Comparison of ENCODE assay signal across 18 cellular contexts in genomic region chr22:35910013-35910860, GRCh38.
DNase-seq lines count a peak whose midpoint lies in the region; ATAC-seq, FAIRE-seq and TF ChIP-seq lines count a peak whose summit lies in the region.
"Had no signal": no experiment of that assay in that cellular context is flagged by ENCODE, and none has a peak within 500 bp of the region (broad histone marks: within the 10 kb centered on the region; RNA-seq: fewer than 3 reads in every experiment).

No MANE protein-coding gene starts in this region.

- 0 out of 3 replicates have a peak overlapping the region, but pooled peaks have one; percentile 25 for H2BK15ac ChIP-seq in IMR-90 (ENCODE audit: low read depth, low read length)

- POLR2A ChIA-PET in A673 (lab: Charles Lee; ENCODE audit: low non-redundant PET) (no interaction called here), IMR-90 (lab: Charles Lee; ENCODE audit: unreplicated experiment) (no interaction called here)

- H3K9ac ChIP-seq in IMR-90 (ENCODE audit: low read depth, low read length) (no peak overlapping the region), keratinocyte (ENCODE audit: control insufficient read depth, extremely low read depth, insufficient read depth, low read length) (no peak overlapping the region)

- H3K9me3 ChIP-seq in A673 (ENCODE audit: low read depth, low read length, poor library complexity, severe bottlenecking) (no peaks in the 10 kb centered on the region), IMR-90 (ENCODE audit: control insufficient read depth, insufficient read depth, low read length) (no peaks in the 10 kb centered on the region), esophagus muscularis mucosa (no peaks in the 10 kb centered on the region), keratinocyte (ENCODE audit: control insufficient read depth, low read depth, low read length) (no peaks in the 10 kb centered on the region)
- H3K9me3 ChIP-seq: Peyer's patch had no signal

- peak; percentile 63 for DNase-seq in A673 (ENCODE audit: low spot score)
- DNase-seq in IMR-90 = no peak
- no peak for DNase-seq in esophagus muscularis mucosa (ENCODE audit: extremely low spot score)
- no peak for DNase-seq in keratinocyte (ENCODE audit: low read depth, low spot score)
- no peak for DNase-seq in G401 (ENCODE audit: low spot score)
- DNase-seq in DMS79 treated with DMSO at 0.1 percent for 48 hours (lab: John Stamatoyannopoulos, UW) = no peak
- DNase-seq: activated CD4-positive, alpha-beta T cell treated with anti-CD3 and anti-CD28 coated beads, Interleukin-2, amount 50 U/mL, for 4 hours; activated naive CD4-positive, alpha-beta T cell treated with anti-CD3 and anti-CD28 coated beads for 36 hours; erythroblast; hypothalamus; kidney glomerular epithelial cell; NCI-H774; Peyer's patch; T-cell had no signal

- in situ Hi-C loops in IMR-90 (cut with MboI; ENCODE audit: low sequenced_read_pairs) (no loop called here), G401 (cut with HindIII; ENCODE audit: low sequenced_read_pairs) (no loop called here)

- BruUV-seq in A673 (replicated peaks; lab: Mats Ljungman, UMichigan) = no TSS peak
- BruUV-seq in IMR-90 (replicated peaks; lab: Mats Ljungman, UMichigan) = no TSS peak

- peak overlapping the region; percentile 57; the same call in 1 of the 2 replicates for H3K4me2 ChIP-seq in IMR-90 (ENCODE audit: low read depth, low read length)
- peak overlapping the region; percentile 25 for H3K4me2 ChIP-seq in keratinocyte (ENCODE audit: control insufficient read depth, extremely low read depth, insufficient read depth, low read depth, low read length)

- H2BK20ac ChIP-seq in IMR-90 (ENCODE audit: low read depth, low read length) = no peak overlapping the region

- dilution Hi-C loops in IMR-90 (cut with HindIII; ENCODE audit: low sequenced_read_pairs, unreplicated experiment) = no loop called here
- dilution Hi-C loops in keratinocyte (cut with MboI; ENCODE audit: extremely low pct_ligation_motif_present, low sequenced_read_pairs) = no loop called here

- ATAC-seq in IMR-90 (ENCODE audit: low read depth) (no peak), GM19455 (IDR thresholded peaks at IDR 0.05; ENCODE audit: unreplicated experiment) (no peak), HG03354 (IDR thresholded peaks at IDR 0.05; ENCODE audit: poor library complexity, severe bottlenecking, unreplicated experiment) (no peak)
- ATAC-seq: sciatic nerve, T-cell had no signal

- H3K18ac ChIP-seq in IMR-90 (ENCODE audit: low read depth, low read length) = no peak overlapping the region

- no peak for TF ChIP-seq RAD21 in IMR-90 (IDR thresholded peaks at IDR 0.05; ENCODE audit: low read length)

- no peak overlapping the region for H2AK9ac ChIP-seq in IMR-90 (replicated peaks; ENCODE audit: low read depth, low read length, poor library complexity)

- peak; percentile 46 for FAIRE-seq in keratinocyte (lab: Jason Lieb, UNC)
- FAIRE-seq: urothelium cell line had no signal

- no peak overlapping the region for H3K14ac ChIP-seq in IMR-90 (replicated peaks; ENCODE audit: low read depth, low read length)

- TF ChIP-seq CTCF in A673 (conservative IDR thresholded peaks at IDR 0.05; ENCODE audit: low read depth, low read length) = no peak
- no peak for TF ChIP-seq CTCF in IMR-90 (conservative IDR thresholded peaks at IDR 0.05; ENCODE audit: low read depth, low read length)
- TF ChIP-seq CTCF in esophagus muscularis mucosa (IDR thresholded peaks at IDR 0.05) = no peak
- no peak for TF ChIP-seq CTCF in keratinocyte (optimal IDR thresholded peaks at IDR 0.05 in 1 of 3, IDR thresholded peaks at IDR 0.05 in 1 of 3, conservative IDR thresholded peaks at IDR 0.05 in 1 of 3; ENCODE audit: extremely low read depth in 1 of 3, insufficient read depth in 2 of 3, low read length in 3 of 3)

- peaks cover 63% of the 10 kb centered on the region for H3K79me2 ChIP-seq in keratinocyte (ENCODE audit: control insufficient read depth, insufficient read depth, low read length)

- TF ChIP-seq EP300 in esophagus muscularis mucosa (IDR thresholded peaks at IDR 0.05) = no peak

- H2AFZ ChIP-seq in IMR-90 (replicated peaks; ENCODE audit: low read length, poor library complexity) (no peak overlapping the region), keratinocyte (ENCODE audit: control insufficient read depth, low read length) (no peak overlapping the region)

- no peak overlapping the region for H2AK5ac ChIP-seq in IMR-90 (ENCODE audit: low read depth, low read length)

- H3K27me3 ChIP-seq in A673 (replicated peaks; ENCODE audit: insufficient read depth, low read depth, low read length, poor library complexity) (no peaks in the 10 kb centered on the region), IMR-90 (ENCODE audit: control insufficient read depth, insufficient read depth, low read length) (no peaks in the 10 kb centered on the region), esophagus muscularis mucosa (no peaks in the 10 kb centered on the region), keratinocyte (ENCODE audit: control insufficient read depth, extremely low read depth, insufficient read depth, low read length) (no peaks in the 10 kb centered on the region)
- H3K27me3 ChIP-seq: Peyer's patch had no signal

- H4K8ac ChIP-seq in IMR-90 (ENCODE audit: low read depth in 2 of 2, low read length in 2 of 2) = no peak overlapping the region

- WGBS in IMR-90 (ENCODE audit: extremely low coverage in 2 of 2, insufficient read length in 1 of 2), 2 experiments = no CpG with 5 or more reads among the region's 4 CpGs
- WGBS in esophagus muscularis mucosa = 47% methylated on average over 4 of the region's 4 CpGs

- H4K20me1 ChIP-seq in IMR-90 (ENCODE audit: insufficient read depth, low read length) = peaks cover 37% of the 10 kb centered on the region
- H4K20me1 ChIP-seq in keratinocyte (ENCODE audit: control insufficient read depth, extremely low read depth, insufficient read depth, low read length) = no peaks in the 10 kb centered on the region

- no peak overlapping the region for H4K5ac ChIP-seq in IMR-90 (ENCODE audit: low read depth, low read length)

- H3K4ac ChIP-seq in IMR-90 (ENCODE audit: low read depth, low read length) = no peak overlapping the region

- H3K27ac ChIP-seq in A673 (ENCODE audit: low read depth, low read length, poor library complexity, severe bottlenecking) = peak overlapping the region; percentile 37
- no peak overlapping the region for H3K27ac ChIP-seq in IMR-90 (ENCODE audit: insufficient read depth, low read length)
- peak overlapping the region; percentile 7 to 59 (median 50) for H3K27ac ChIP-seq in esophagus muscularis mucosa (replicated peaks in 1 of 4)
- peak overlapping the region; percentile 32 for H3K27ac ChIP-seq in keratinocyte (ENCODE audit: control insufficient read depth, insufficient read depth, low read length)
- H3K27ac ChIP-seq: Peyer's patch had no signal

- H3K9me1 ChIP-seq in IMR-90 (ENCODE audit: insufficient read depth, low read length) (peaks cover 6% of the 10 kb centered on the region), keratinocyte (ENCODE audit: control insufficient read depth, extremely low read depth, insufficient read depth, low read length) (no peaks in the 10 kb centered on the region)

- intact Hi-C loops in A673 (cut with micrococcal nuclease; ENCODE audit: unreplicated experiment) = no loop called here
- intact Hi-C loops in IMR-90 (cut with micrococcal nuclease) = no loop called here
- intact Hi-C loops in esophagus muscularis mucosa (cut with DNase I) = loop anchor here (10.0 kb wide), 1 partner anchor 165 kb away; no protein-coding TSS in a partner anchor

- H3K4me1 ChIP-seq in A673 (ENCODE audit: insufficient read depth, low read length, poor library complexity, severe bottlenecking) (peaks cover 46% of the 10 kb centered on the region), IMR-90 (ENCODE audit: control insufficient read depth, insufficient read depth, low read length) (peaks cover 3% of the 10 kb centered on the region; the same call in 1 of the 2 replicates), esophagus muscularis mucosa (peaks cover 44 to 69% (median 59%) of the 10 kb centered on the region in 4 donors), keratinocyte (ENCODE audit: control insufficient read depth, extremely low read depth, insufficient read depth, low read length) (peaks cover 44% of the 10 kb centered on the region)

- CTCF ChIA-PET in A673 (lab: Charles Lee) (no interaction called here), IMR-90 (lab: Yijun Ruan, JAX) (interaction anchor here (0.8 to 2.1 kb wide), 2 partner anchors 17 to 155 kb away, joined by 4 read pairs; no protein-coding TSS in a partner anchor)

- H3K79me1 ChIP-seq in IMR-90 (ENCODE audit: low read depth in 1 of 2, low read length in 2 of 2) = peaks cover 33 to 80% of the 10 kb centered on the region in 2 experiments

- H3K4me3 ChIP-seq in A673 (ENCODE audit: low read depth, low read length, poor library complexity, severe bottlenecking) (no peak overlapping the region), IMR-90 (ENCODE audit: insufficient read depth, low read depth, low read length) (no peak overlapping the region), esophagus muscularis mucosa (no peak overlapping the region), keratinocyte (ENCODE audit: control insufficient read depth in 2 of 3, extremely low read depth in 1 of 3, insufficient read depth in 2 of 3, low read depth in 1 of 3, low read length in 3 of 3) (no peak overlapping the region)
- H3K4me3 ChIP-seq: Peyer's patch had no signal

- TF ChIP-seq POLR2A in IMR-90 (IDR thresholded peaks at IDR 0.05; ENCODE audit: low read depth, low read length) (no peak), esophagus muscularis mucosa (IDR thresholded peaks at IDR 0.05; ENCODE audit: low read depth) (no peak)

- H3K23ac ChIP-seq in IMR-90 (ENCODE audit: low read depth, low read length) = no peak overlapping the region

- no peak overlapping the region for H3K56ac ChIP-seq in IMR-90 (ENCODE audit: extremely low read depth, insufficient read depth, low read length)

- no peak overlapping the region for H4K91ac ChIP-seq in IMR-90 (ENCODE audit: insufficient read depth, low read depth, low read length)

- H2BK120ac ChIP-seq in IMR-90 (ENCODE audit: low read depth, low read length) = no peak overlapping the region

- H2BK5ac ChIP-seq in IMR-90 (ENCODE audit: low read depth, low read length, poor library complexity, severe bottlenecking) = no peak overlapping the region

- H3K36me3 ChIP-seq in A673 (ENCODE audit: insufficient read depth, low read length, poor library complexity, severe bottlenecking) = no peaks in the 10 kb centered on the region
- no peaks in the 10 kb centered on the region for H3K36me3 ChIP-seq in IMR-90 (ENCODE audit: control insufficient read depth, insufficient read depth, low read length)
- no peaks in the 10 kb centered on the region for H3K36me3 ChIP-seq in esophagus muscularis mucosa
- H3K36me3 ChIP-seq in keratinocyte (ENCODE audit: control insufficient read depth in 2 of 2, extremely low read depth in 1 of 2, insufficient read depth in 2 of 2, low read length in 2 of 2) = no peaks in the 10 kb centered on the region
- H3K36me3 ChIP-seq: Peyer's patch had no signal

TF ChIP-seq in IMR-90, 13 proteins besides CTCF, POLR2A, EP300 and RAD21 (continues in another document):
- TF ChIP-seq CEBPB (IDR thresholded peaks at IDR 0.05; ENCODE audit: low read depth, low read length) (no peak), SMC3 (IDR thresholded peaks at IDR 0.05; ENCODE audit: low read depth, low read length) (no peak)
